ENCODE assay signal across 11 cellular contexts in genomic region chr6:52491203-52492069, GRCh38.
DNase-seq lines count a peak whose midpoint lies in the region; ATAC-seq and FAIRE-seq lines count a peak whose summit lies in the region.
"Had no signal": no experiment of that assay in that cellular context is flagged by ENCODE, and none has a peak within 500 bp of the region (broad histone marks: within the 10 kb centered on the region; RNA-seq: fewer than 3 reads in every experiment).

No MANE protein-coding gene starts in this region.

- H3K4me3 ChIP-seq in mesenchymal stem cell (ENCODE audit: insufficient read depth in 1 of 2, low read depth in 1 of 2, low read length in 2 of 2), result no peak overlapping the region

- H3K9me3 ChIP-seq in mesenchymal stem cell (ENCODE audit: control insufficient read depth, low read length), result no peaks in the 10 kb centered on the region

- peaks cover 4% of the 10 kb centered on the region for H3K4me1 ChIP-seq in mesenchymal stem cell (ENCODE audit: control insufficient read depth, insufficient read depth, low read depth, low read length)

- peaks cover 4 to 17% of the 10 kb centered on the region in 2 experiments for H3K36me3 ChIP-seq in mesenchymal stem cell (ENCODE audit: control insufficient read depth in 1 of 2, insufficient read depth in 2 of 2, low read depth in 1 of 2, low read length in 2 of 2)

- no peak overlapping the region for H3K23ac ChIP-seq in mesenchymal stem cell (ENCODE audit: low read length in 2 of 2)

- no peak overlapping the region for H4K91ac ChIP-seq in mesenchymal stem cell (ENCODE audit: low read length)

- no peak overlapping the region for H4K8ac ChIP-seq in mesenchymal stem cell (ENCODE audit: low read length)

- no peak overlapping the region for H3K9ac ChIP-seq in mesenchymal stem cell (ENCODE audit: low read length)

- no peak overlapping the region for H3K4me2 ChIP-seq in mesenchymal stem cell (ENCODE audit: low read length, poor library complexity, severe bottlenecking)

- no peaks in the 10 kb centered on the region for H3K27me3 ChIP-seq in mesenchymal stem cell (ENCODE audit: control insufficient read depth in 1 of 2, insufficient read depth in 1 of 2, low read length in 2 of 2)

- no peak overlapping the region for H2AFZ ChIP-seq in mesenchymal stem cell (ENCODE audit: low read depth, low read length)

- H3K27ac ChIP-seq in mesenchymal stem cell (ENCODE audit: low read length, poor library complexity, severe bottlenecking), result no peak overlapping the region

- H3K14ac ChIP-seq in mesenchymal stem cell (ENCODE audit: low read length in 2 of 2), result no peak overlapping the region

- H3K79me1 ChIP-seq in mesenchymal stem cell (replicated peaks; ENCODE audit: low read length, poor library complexity, severe bottlenecking), result peaks cover 2% of the 10 kb centered on the region

- DNase-seq in GM18507 (ENCODE audit: extremely low spot score, insufficient read length, low read depth) (no peak), mesenchymal stem cell (peak; percentile 72), mesenteric fat pad (ENCODE audit: low spot score) (no peak), urothelium cell line (ENCODE audit: low spot score) (no peak), NCI-H524 treated with DMSO at 0.1 percent for 48 hours (lab: John Stamatoyannopoulos, UW) (no peak)
- DNase-seq in effector CD4-positive, alpha-beta T cell, result no peak
- DNase-seq: activated CD4-positive, alpha-beta T cell treated with anti-CD3 and anti-CD28 coated beads for 48 hours; NCI-H1417; stimulated activated CD4-positive, alpha-beta T cell treated with anti-CD3 and anti-CD28 coated beads, Interleukin-2, amount 100 ng/mL, for 48 hours had no signal

- H2BK12ac ChIP-seq in mesenchymal stem cell (ENCODE audit: low read length in 2 of 2), result no peak overlapping the region

- ATAC-seq in GM21717 (IDR thresholded peaks at IDR 0.05; ENCODE audit: unreplicated experiment) (peak; percentile 61), HG03571 (IDR thresholded peaks at IDR 0.05; ENCODE audit: unreplicated experiment) (peak; percentile 81)

- no peak overlapping the region for H2BK15ac ChIP-seq in mesenchymal stem cell (ENCODE audit: low read depth, poor library complexity, severe bottlenecking)

- 80% methylated on average over 12 of the region's 14 CpGs for WGBS in mesenchymal stem cell

- FAIRE-seq in GM18507 (lab: Jason Lieb, UNC) (peak; percentile 91), urothelium cell line (lab: Jason Lieb, UNC) (no peak)

- H2BK5ac ChIP-seq in mesenchymal stem cell (ENCODE audit: low read depth, low read length, poor library complexity, severe bottlenecking), result no peak overlapping the region

- no peak overlapping the region for H2AK5ac ChIP-seq in mesenchymal stem cell (ENCODE audit: low read length, severe bottlenecking)

- no peak overlapping the region for H2BK120ac ChIP-seq in mesenchymal stem cell (ENCODE audit: low read depth, low read length)

- peak overlapping the region in 1 of 2 experiments; percentile 21 for H3K18ac ChIP-seq in mesenchymal stem cell (ENCODE audit: low read depth in 1 of 2, low read length in 2 of 2)

- no peak overlapping the region for H3K4ac ChIP-seq in mesenchymal stem cell (ENCODE audit: low read depth in 1 of 2, low read length in 2 of 2)
